In the genomic region with DNA sequence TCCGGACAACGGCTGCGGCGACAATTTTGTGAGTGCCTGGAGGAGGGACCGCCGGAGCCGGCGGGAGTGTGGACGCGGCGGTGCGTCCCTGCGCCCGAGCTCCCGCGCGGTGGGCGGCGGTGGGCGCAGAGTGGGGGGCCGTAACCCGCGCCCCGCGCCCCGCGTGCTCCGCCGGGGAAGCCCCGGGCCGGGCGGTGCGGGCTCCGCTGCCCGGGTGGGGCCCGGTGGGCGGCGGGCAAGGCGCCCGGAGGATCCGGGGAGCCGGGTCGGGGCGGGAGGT, we compare ENCODE assay signal across 8 cellular contexts. TPM values are rescaled to one million over a fixed set of nuclear protein-coding genes. Genes with fewer than 3 reads are reported as not detected.
DNase-seq lines count a peak whose midpoint lies in the region; ATAC-seq and TF ChIP-seq lines count a peak whose summit lies in the region.

No MANE protein-coding gene starts in this region.

- H4K20me1 ChIP-seq in osteoblast (ENCODE audit: insufficient read depth, low read length), result peaks cover 3% of the 10 kb centered on the region

- H3K36me3 ChIP-seq in ectodermal cell (ENCODE audit: control insufficient read depth, insufficient read depth, low read length) (no peaks in the 10 kb centered on the region), osteoblast (ENCODE audit: insufficient read depth, low read length) (no peaks in the 10 kb centered on the region)

- DNase-seq in Jurkat, Clone E6-1 (ENCODE audit: low read depth, low spot score), result no peak
- DNase-seq in osteoblast (ENCODE audit: insufficient read length, low spot score, missing footprints), result peak; percentile 90
- no peak for DNase-seq in Kasumi-1 (lab: John Stamatoyannopoulos, UW)
- DNase-seq in NCI-H1436 (lab: John Stamatoyannopoulos, UW), result no peak

- peak; percentile 41 for ATAC-seq in GM18511 (IDR thresholded peaks at IDR 0.05; ENCODE audit: unreplicated experiment)
- ATAC-seq in HG03354 (IDR thresholded peaks at IDR 0.05; ENCODE audit: poor library complexity, severe bottlenecking, unreplicated experiment), result no peak
- no peak for ATAC-seq in HG02938 (IDR thresholded peaks at IDR 0.05; ENCODE audit: unreplicated experiment)

- peak overlapping the region; percentile 88 for H2AFZ ChIP-seq in osteoblast (ENCODE audit: low read length)

- no peaks in the 10 kb centered on the region for H3K4me1 ChIP-seq in ectodermal cell (ENCODE audit: control insufficient read depth, insufficient read depth, low read length)
- H3K4me1 ChIP-seq in osteoblast (ENCODE audit: insufficient read depth, low read length), result peaks cover 7% of the 10 kb centered on the region

- peaks cover 20% of the 10 kb centered on the region for H3K79me2 ChIP-seq in osteoblast (ENCODE audit: insufficient read depth, low read length)

- H3K4me3 ChIP-seq in Jurkat, Clone E6-1 (ENCODE audit: low read length), result peak overlapping the region; percentile 70
- H3K4me3 ChIP-seq in ectodermal cell (ENCODE audit: insufficient read depth, low read depth, low read length) (peak overlapping the region; percentile 63), osteoblast (ENCODE audit: insufficient read depth, low read length) (peak overlapping the region; percentile 86)

- TF ChIP-seq CTCF in osteoblast (IDR thresholded peaks at IDR 0.05; ENCODE audit: extremely low read depth, low read depth, low read length), result no peak

- H3K27me3 ChIP-seq in ectodermal cell (ENCODE audit: control insufficient read depth, insufficient read depth, low read length, poor library complexity, severe bottlenecking) (peaks cover 32% of the 10 kb centered on the region), osteoblast (ENCODE audit: insufficient read depth, low read length) (peaks cover 2% of the 10 kb centered on the region)

- H3K9me3 ChIP-seq in ectodermal cell (ENCODE audit: control insufficient read depth, low read length) (no peaks in the 10 kb centered on the region), osteoblast (ENCODE audit: low read depth, low read length) (no peaks in the 10 kb centered on the region)

- 0% methylated on average over 44 of the region's 44 CpGs for WGBS in ectodermal cell, 2 experiments

- no peak overlapping the region for H3K27ac ChIP-seq in ectodermal cell (ENCODE audit: insufficient read depth, low read depth, low read length, poor library complexity, severe bottlenecking)
- peak overlapping the region; percentile 50 for H3K27ac ChIP-seq in osteoblast (ENCODE audit: low read depth, low read length)

- peak overlapping the region; percentile 85 for H3K4me2 ChIP-seq in osteoblast (ENCODE audit: insufficient read depth, low read length)

RNA-seq across cellular contexts. Expression of gene MTURN, which starts 0.4 kb away (rescaled TPM):
- polyA plus RNA-seq in Jurkat, Clone E6-1 (2012; ENCODE audit: insufficient read depth, insufficient read length), result 7.3 TPM
- polyA plus RNA-seq in ectodermal cell (2013, experiment 1 of 4), result 11.1 TPM
- 8.6 TPM for polyA plus RNA-seq in ectodermal cell (2013, experiment 2 of 4)
- 7.6 TPM for polyA plus RNA-seq in ectodermal cell (2013, experiment 3 of 4)
- 9.2 TPM for polyA plus RNA-seq in ectodermal cell (2013, experiment 4 of 4)
- total RNA-seq in osteoblast, result 31.1 and 32.1 TPM in 2 replicates
